In the genomic region with DNA sequence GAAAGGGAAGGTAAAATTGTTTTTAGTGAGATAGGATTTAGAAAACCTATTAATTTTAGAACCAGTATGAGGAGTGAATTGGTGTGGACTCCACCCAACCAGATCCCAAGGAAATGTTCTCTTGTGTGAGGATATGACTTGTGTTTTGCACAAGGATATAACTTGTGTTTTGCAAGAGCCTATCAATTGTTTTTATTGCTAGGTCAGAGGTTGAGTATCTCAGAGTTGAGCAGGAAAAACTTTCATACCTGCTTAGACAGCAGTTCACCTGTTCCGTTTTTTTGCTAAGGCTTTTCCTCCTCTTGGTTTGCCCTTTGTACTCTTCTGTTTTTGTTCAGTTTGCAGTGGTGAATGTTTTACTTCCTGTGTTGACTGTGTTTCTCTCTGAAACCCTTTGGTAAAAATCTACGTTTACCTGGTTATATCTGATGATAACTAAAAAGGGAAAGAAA, we compare ENCODE assay signal across 10 cellular contexts. TPM values are rescaled to one million over a fixed set of nuclear protein-coding genes. Genes with fewer than 3 reads are reported as not detected.
DNase-seq lines count a peak whose midpoint lies in the region; ATAC-seq, FAIRE-seq and TF ChIP-seq lines count a peak whose summit lies in the region.
"Had no signal": no experiment of that assay in that cellular context is flagged by ENCODE, and none has a peak within 500 bp of the region (broad histone marks: within the 10 kb centered on the region; RNA-seq: fewer than 3 reads in every experiment).

No MANE protein-coding gene starts in this region.

- peaks cover 57% of the 10 kb centered on the region for H3K4me1 Mint-ChIP-seq in CD8-positive, alpha-beta T cell (ENCODE audit: low read depth)

- peak overlapping the region; percentile 46 for H3K4me2 ChIP-seq in osteoblast (ENCODE audit: insufficient read depth, low read length)

- peak overlapping the region; percentile 42 for H3K4me3 Mint-ChIP-seq in CD8-positive, alpha-beta T cell

- intact Hi-C loops in CD8-positive, alpha-beta T cell (cut with DNase I, micrococcal nuclease) = no loop called here

- peaks cover 51% of the 10 kb centered on the region for H3K79me2 ChIP-seq in osteoblast (ENCODE audit: insufficient read depth, low read length)

- DNase-seq in CD8-positive, alpha-beta T cell = no peak
- DNase-seq in RPMI8226 (peak; percentile 63), osteoblast (ENCODE audit: insufficient read length, low spot score, missing footprints) (no peak), KG1 (lab: John Stamatoyannopoulos, UW) (no peak), superior temporal gyrus (ENCODE audit: extremely low spot score) (no peak), NCI-H1694 (lab: John Stamatoyannopoulos, UW) (no peak), RCC 7860 (ENCODE audit: low spot score) (no peak)
- no peak for DNase-seq in effector memory CD4-positive, alpha-beta T cell
- DNase-seq: NCI-H510A, SW 1271 had no signal

- H2AFZ ChIP-seq in osteoblast (ENCODE audit: low read length) = no peak overlapping the region

- no peak for ATAC-seq in CD8-positive, alpha-beta T cell

- no peaks in the 10 kb centered on the region for H3K9me3 ChIP-seq in CD8-positive, alpha-beta T cell (ENCODE audit: low read length)
- no peaks in the 10 kb centered on the region for H3K9me3 ChIP-seq in effector memory CD4-positive, alpha-beta T cell (ENCODE audit: control insufficient read depth, low read length)
- no peaks in the 10 kb centered on the region for H3K9me3 ChIP-seq in osteoblast (ENCODE audit: low read depth, low read length)

- no peak for TF ChIP-seq CTCF in CD8-positive, alpha-beta T cell (IDR thresholded peaks at IDR 0.05)
- no peak for TF ChIP-seq CTCF in osteoblast (IDR thresholded peaks at IDR 0.05; ENCODE audit: extremely low read depth, low read depth, low read length)

- POLR2A ChIA-PET in CD8-positive, alpha-beta T cell (lab: Charles Lee) = no interaction called here

- no peaks in the 10 kb centered on the region for H3K27me3 ChIP-seq in CD8-positive, alpha-beta T cell (ENCODE audit: insufficient read depth, low read length)
- no peaks in the 10 kb centered on the region for H3K27me3 ChIP-seq in effector memory CD4-positive, alpha-beta T cell (replicated peaks; ENCODE audit: control insufficient read depth, insufficient read depth, low read length, poor library complexity, severe bottlenecking)
- no peaks in the 10 kb centered on the region for H3K27me3 ChIP-seq in osteoblast (ENCODE audit: insufficient read depth, low read length)

- no peaks in the 10 kb centered on the region for H3K9me3 Mint-ChIP-seq in CD8-positive, alpha-beta T cell

- H3K27me3 Mint-ChIP-seq in CD8-positive, alpha-beta T cell (ENCODE audit: low read depth) = no peaks in the 10 kb centered on the region

- peaks cover 41% of the 10 kb centered on the region for H3K4me1 ChIP-seq in CD8-positive, alpha-beta T cell (ENCODE audit: insufficient read depth, low read length)
- H3K4me1 ChIP-seq in effector memory CD4-positive, alpha-beta T cell (ENCODE audit: control insufficient read depth, insufficient read depth, low read length, poor library complexity, severe bottlenecking) = peaks cover 27% of the 10 kb centered on the region
- peaks cover 35% of the 10 kb centered on the region for H3K4me1 ChIP-seq in osteoblast (ENCODE audit: insufficient read depth, low read length)

- CTCF ChIA-PET in CD8-positive, alpha-beta T cell (lab: Charles Lee) = no interaction called here

- no peak overlapping the region for H3K27ac ChIP-seq in CD8-positive, alpha-beta T cell (ENCODE audit: low read depth, low read length)
- peak overlapping the region; percentile 41 for H3K27ac ChIP-seq in effector memory CD4-positive, alpha-beta T cell (ENCODE audit: insufficient read depth, low read length, poor library complexity, severe bottlenecking)
- peak overlapping the region; percentile 85 for H3K27ac ChIP-seq in osteoblast (ENCODE audit: low read depth, low read length)

- H3K36me3 ChIP-seq in CD8-positive, alpha-beta T cell (ENCODE audit: insufficient read depth, low read length) = peaks cover 17% of the 10 kb centered on the region
- H3K36me3 ChIP-seq in effector memory CD4-positive, alpha-beta T cell (ENCODE audit: control insufficient read depth, insufficient read depth, low read length) = peaks cover 44% of the 10 kb centered on the region
- H3K36me3 ChIP-seq in osteoblast (ENCODE audit: insufficient read depth, low read length) = peaks cover 47% of the 10 kb centered on the region

- peaks cover 54% of the 10 kb centered on the region for H3K36me3 Mint-ChIP-seq in CD8-positive, alpha-beta T cell

- FAIRE-seq in RCC 7860 (lab: Jason Lieb, UNC) = no peak

- peak overlapping the region; percentile 89 for H3K27ac Mint-ChIP-seq in CD8-positive, alpha-beta T cell

- peaks cover 22% of the 10 kb centered on the region for H4K20me1 ChIP-seq in osteoblast (ENCODE audit: insufficient read depth, low read length)

- H3K4me3 ChIP-seq in CD8-positive, alpha-beta T cell (ENCODE audit: low read depth, low read length) = no peak overlapping the region
- no peak overlapping the region for H3K4me3 ChIP-seq in effector memory CD4-positive, alpha-beta T cell (ENCODE audit: insufficient read depth, low read depth, low read length, poor library complexity, severe bottlenecking)
- no peak overlapping the region for H3K4me3 ChIP-seq in osteoblast (ENCODE audit: insufficient read depth, low read length)

RNA-seq across cellular contexts. Expression of a gene that starts 5.1 kb away (rescaled TPM):
- total RNA-seq in CD8-positive, alpha-beta T cell = 10 to 100 TPM; 19.1 to 19.4 TPM
- 115 and 121 TPM in 2 replicates for total RNA-seq in osteoblast

RNA-seq across cellular contexts. Expression of a gene that starts 35.5 kb away (rescaled TPM):
- total RNA-seq in CD8-positive, alpha-beta T cell = 1 to 10 TPM; 8.9 to 9.2 TPM
- 5.1 and 5.6 TPM in 2 replicates for total RNA-seq in osteoblast

RNA-seq across cellular contexts. Expression of a gene that starts 51.0 kb away (rescaled TPM):
- 1 to 10 TPM; 1.1 to 1.3 TPM for total RNA-seq in CD8-positive, alpha-beta T cell
- total RNA-seq in osteoblast = 5.4 and 7.7 TPM in 2 replicates

RNA-seq across cellular contexts. Expression of a gene that starts 52.3 kb away (rescaled TPM):
- not detected for total RNA-seq in CD8-positive, alpha-beta T cell
- total RNA-seq in osteoblast = not detected in 2 replicates

RNA-seq across cellular contexts. Expression of a gene that starts 57.6 kb away (rescaled TPM):
- 1,000 to 10,000 TPM; 2,573 to 3,095 TPM for total RNA-seq in CD8-positive, alpha-beta T cell
- not detected in 2 replicates for total RNA-seq in osteoblast
